In genomic region chr10:43436291-43437140, GRCh38 we compare ENCODE assay signal across 1 cellular context.
TF ChIP-seq lines count a peak whose summit lies in the region.

Gene ZNF487, plus strand, starts transcription at chr10:43437111. Its CDS starts 38,703 bp downstream, at chr10:43475814.

TF ChIP-seq in K562, 482 proteins besides CTCF, POLR2A, EP300 and RAD21 (continued from another document and continues in another):
- TF ChIP-seq CHD7 (IDR thresholded peaks at IDR 0.05; ENCODE audit: low read depth, low read length) (no peak), USF2 (CRISPR knock-in tag; IDR thresholded peaks at IDR 0.05) (peak; percentile 40; the same call in 1 of the 2 replicates), MIER1 (IDR thresholded peaks at IDR 0.05; ENCODE audit: low read depth) (no peak), ASH1L (IDR thresholded peaks at IDR 0.05; ENCODE audit: borderline replicate concordance, low read depth, partially characterized antibody) (no peak), BRF2 (IDR thresholded peaks at IDR 0.05; ENCODE audit: borderline replicate concordance, insufficient read depth, insufficient read length) (no peak), ZBTB12 (CRISPR knock-in tag; IDR thresholded peaks at IDR 0.05) (peak; percentile 90), TBL1XR1 (IDR thresholded peaks at IDR 0.05; ENCODE audit: low read length in 2 of 2) (peak in 1 of 2 experiments; percentile 34; a peak in 1 of 4 replicates), NR4A1 (CRISPR knock-in tag; IDR thresholded peaks at IDR 0.05) (peak; percentile 79; the same call in 1 of the 2 replicates), NR4A1 (tag; IDR thresholded peaks at IDR 0.05) (no peak), ZNF354B (CRISPR knock-in tag; IDR thresholded peaks at IDR 0.05) (no peak), ZNF79 (CRISPR knock-in tag; IDR thresholded peaks at IDR 0.05; ENCODE audit: low read depth) (no peak), NFE2L1 (tag; IDR thresholded peaks at IDR 0.05; ENCODE audit: borderline replicate concordance, low read depth) (no peak), SOX6 (IDR thresholded peaks at IDR 0.05) (peak; percentile 68), CTCFL (IDR thresholded peaks at IDR 0.05; ENCODE audit: borderline replicate concordance, insufficient read depth, low read depth, low read length, poor library complexity, severe bottlenecking) (no peak), ZNF224 (CRISPR knock-in tag; IDR thresholded peaks at IDR 0.05) (no peak), MYNN (IDR thresholded peaks at IDR 0.05) (peak; percentile 85; the same call in 1 of the 2 replicates), MYNN (CRISPR knock-in tag; IDR thresholded peaks at IDR 0.05) (no peak), ZNF146 (CRISPR knock-in tag; IDR thresholded peaks at IDR 0.05; ENCODE audit: unreplicated experiment) (peak; percentile 17), CHD4 (IDR thresholded peaks at IDR 0.05; ENCODE audit: insufficient read depth, insufficient replicate concordance, low read depth, low read length, poor library complexity, severe bottlenecking) (peak; percentile 29), PML (IDR thresholded peaks at IDR 0.05; ENCODE audit: low read length) (peak; percentile 83), U2AF1 (optimal IDR thresholded peaks at IDR 0.05; ENCODE audit: low read depth, low read length) (peak; percentile 75), CCNT2 (IDR thresholded peaks at IDR 0.05; ENCODE audit: borderline replicate concordance, extremely low read depth, insufficient read length, low read depth, low read length) (no peak), STAT5B (CRISPR knock-in tag; IDR thresholded peaks at IDR 0.05) (no peak), NR2C1 (IDR thresholded peaks at IDR 0.05) (peak; percentile 52), NR2C1 (tag; IDR thresholded peaks at IDR 0.05) (no peak), ZC3H8 (IDR thresholded peaks at IDR 0.05) (no peak; the same call in 1 of the 2 replicates), HDAC8 (tag; IDR thresholded peaks at IDR 0.05) (peak; percentile 78; the same call in 1 of the 2 replicates), MCM3 (IDR thresholded peaks at IDR 0.05) (no peak), KLF1 (tag; IDR thresholded peaks at IDR 0.05) (peak; percentile 92), ZSCAN29 (IDR thresholded peaks at IDR 0.05) (peak; percentile 45; the same call in 1 of the 2 replicates), ATF3 (IDR thresholded peaks at IDR 0.05) (peak; percentile 29), ATF3 (CRISPR knock-in tag; conservative IDR thresholded peaks at IDR 0.05) (peak; percentile 63; the same call in 1 of the 2 replicates), SP1 (CRISPR knock-in tag; IDR thresholded peaks at IDR 0.05) (peak; percentile 98), FOXK1 (CRISPR knock-in tag; IDR thresholded peaks at IDR 0.05; ENCODE audit: borderline replicate concordance) (0 out of 2 replicates have a peak, but pooled peaks have one; percentile 25), CGGBP1 (CRISPR knock-in tag; IDR thresholded peaks at IDR 0.05) (peak; percentile 55; the same call in 1 of the 2 replicates), GATAD2B (IDR thresholded peaks at IDR 0.05; ENCODE audit: borderline replicate concordance) (no peak; the same call in 1 of the 2 replicates), NONO (IDR thresholded peaks at IDR 0.05; ENCODE audit: low read depth in 2 of 2, low read length in 1 of 2) (peak; percentile 39 to 85), ZNF282 (CRISPR knock-in tag; IDR thresholded peaks at IDR 0.05) (no peak; the same call in 1 of the 2 replicates), DMBX1 (CRISPR knock-in tag; IDR thresholded peaks at IDR 0.05; ENCODE audit: borderline replicate concordance) (peak; percentile 42; the same call in 1 of the 2 replicates), FOXO4 (CRISPR knock-in tag; IDR thresholded peaks at IDR 0.05) (0 out of 2 replicates have a peak, but pooled peaks have one; percentile 35), POLR2AphosphoS5 (IDR thresholded peaks at IDR 0.05; ENCODE audit: control insufficient read depth, insufficient read depth, low read depth, low read length) (peak; percentile 82), ETS2 (tag; IDR thresholded peaks at IDR 0.05; ENCODE audit: borderline replicate concordance, poor library complexity, severe bottlenecking) (no peak), E2F6 (IDR thresholded peaks at IDR 0.05; ENCODE audit: borderline replicate concordance in 1 of 2, extremely low read depth in 1 of 2, insufficient read depth in 1 of 2, insufficient read length in 1 of 2, low read depth in 1 of 2, low read length in 1 of 2, poor library complexity in 1 of 2, severe bottlenecking in 1 of 2) (peak; percentile 63 to 65), RFX1 (IDR thresholded peaks at IDR 0.05) (peak; percentile 90)
